In genomic region chr12:14696-15095, GRCh38 we compare ENCODE assay signal across 16 cellular contexts. TPM values are rescaled to one million over a fixed set of nuclear protein-coding genes. Genes with fewer than 3 reads are reported as not detected.
DNase-seq lines count a peak whose midpoint lies in the region; ATAC-seq and TF ChIP-seq lines count a peak whose summit lies in the region.
"Not testable (repeated sequence)": the region's sequence is repeated elsewhere in the genome, so short reads cannot be mapped to it uniquely, and the experiment has no call there.
"Had no signal": no experiment of that assay in that cellular context is flagged by ENCODE, and none has a peak within 500 bp of the region (broad histone marks: within the 10 kb centered on the region; RNA-seq: fewer than 3 reads in every experiment).

No MANE protein-coding gene starts in this region.

- H3K9me3 ChIP-seq in RWPE2 (ENCODE audit: severe bottlenecking); lung (ENCODE audit: control insufficient read depth in 2 of 2, insufficient read depth in 1 of 2, low read length in 1 of 2); skeletal muscle tissue (ENCODE audit: control insufficient read depth in 3 of 3, low read length in 3 of 3); testis; upper lobe of right lung: not testable (repeated sequence)

- H3K36me3 ChIP-seq in RWPE2 (ENCODE audit: low read depth); lung (ENCODE audit: control insufficient read depth in 2 of 2, insufficient read depth in 2 of 2, low read length in 2 of 2); skeletal muscle tissue (ENCODE audit: control insufficient read depth in 3 of 3, insufficient read depth in 3 of 3, low read length in 3 of 3); testis (ENCODE audit: low read depth, missing control alignments); upper lobe of right lung: not testable (repeated sequence)

- H3K27ac ChIP-seq in RWPE2 (ENCODE audit: poor library complexity, severe bottlenecking); lung (ENCODE audit: low read depth in 1 of 2, low read length in 1 of 2); testis; upper lobe of right lung: not testable (repeated sequence)
- H3K27ac ChIP-seq in skeletal muscle tissue (ENCODE audit: low read depth, low read length), result peak overlapping the region; percentile 65

- not testable (repeated sequence) for H3K27me3 ChIP-seq in RWPE2 (ENCODE audit: insufficient read depth, poor library complexity, severe bottlenecking); lung (ENCODE audit: control insufficient read depth, insufficient read depth); skeletal muscle tissue (ENCODE audit: control insufficient read depth in 3 of 3, insufficient read depth in 3 of 3, low read length in 3 of 3); testis; upper lobe of right lung

- not testable (repeated sequence) for H3K27ac Mint-ChIP-seq in activated CD4-positive, alpha-beta T cell treated with anti-CD3 and anti-CD28 coated beads, Interleukin-2, amount 10 ng/mL, durations not matched to agents 24 days and 14 days

- WGBS in lung, 2 donors, result 75 to 84% methylated on average over 11 of the region's 12 CpGs
- WGBS in testis, 2 donors, result 85% methylated on average over 8 of the region's 12 CpGs; no CpG with 5 or more reads in 1 of the 2 donors

- H3K9me3 Mint-ChIP-seq in activated CD4-positive, alpha-beta T cell treated with anti-CD3 and anti-CD28 coated beads, Interleukin-2, amount 10 ng/mL, durations not matched to agents 24 days and 14 days, result not testable (repeated sequence)

- not testable (repeated sequence) for TF ChIP-seq POLR2A in testis (IDR thresholded peaks at IDR 0.05)

- H3K27me3 Mint-ChIP-seq in activated CD4-positive, alpha-beta T cell treated with anti-CD3 and anti-CD28 coated beads, Interleukin-2, amount 10 ng/mL, durations not matched to agents 24 days and 14 days, result not testable (repeated sequence)

- not testable (repeated sequence) for TF ChIP-seq CTCF in RWPE2 (IDR thresholded peaks at IDR 0.05; ENCODE audit: poor library complexity, severe bottlenecking); lung (IDR thresholded peaks at IDR 0.05; ENCODE audit: control extremely low read depth, extremely low read depth); testis (IDR thresholded peaks at IDR 0.05); upper lobe of right lung (IDR thresholded peaks at IDR 0.05)

- DNase-seq in RWPE2 (ENCODE audit: low spot score) (peak; percentile 27), Right ventricle myocardium inferior (ENCODE audit: missing footprints) (peak; percentile 57), lung (ENCODE audit: low spot score) (peak; percentile 16), testis (peak; percentile 12), upper lobe of right lung (peak; percentile 61)
- peak; percentile 19 for DNase-seq in activated CD4-positive, alpha-beta T cell treated with anti-CD3 and anti-CD28 coated beads, Interleukin-2, amount 10 ng/mL, durations not matched to agents 24 days and 14 days
- peak; percentile 4 for DNase-seq in activated CD8-positive, alpha-beta memory T cell treated with anti-CD3 and anti-CD28 coated beads for 24 hours

- H3K4me1 Mint-ChIP-seq in activated CD4-positive, alpha-beta T cell treated with anti-CD3 and anti-CD28 coated beads, Interleukin-2, amount 10 ng/mL, durations not matched to agents 24 days and 14 days, result not testable (repeated sequence)

- not testable (repeated sequence) for H3K4me3 Mint-ChIP-seq in activated CD4-positive, alpha-beta T cell treated with anti-CD3 and anti-CD28 coated beads, Interleukin-2, amount 10 ng/mL, durations not matched to agents 24 days and 14 days

- H3K4me3 ChIP-seq in RWPE2 (ENCODE audit: severe bottlenecking); lung; skeletal muscle tissue (ENCODE audit: low read length in 3 of 3); testis; upper lobe of right lung: not testable (repeated sequence)

- intact Hi-C loops in activated CD4-positive, alpha-beta T cell treated with anti-CD3 and anti-CD28 coated beads, Interleukin-2, amount 10 ng/mL, durations not matched to agents 24 days and 14 days (cut with micrococcal nuclease); Right ventricle myocardium inferior (cut with DNase I); testis (cut with DNase I; ENCODE audit: low total_unique reads); upper lobe of right lung (cut with DNase I): not testable (repeated sequence)

- H3K9ac ChIP-seq in skeletal muscle tissue (ENCODE audit: low read depth in 1 of 3, low read length in 3 of 3), result not testable (repeated sequence)

- H3K36me3 Mint-ChIP-seq in activated CD4-positive, alpha-beta T cell treated with anti-CD3 and anti-CD28 coated beads, Interleukin-2, amount 10 ng/mL, durations not matched to agents 24 days and 14 days (ENCODE audit: low read depth), result not testable (repeated sequence)

- H3K4me1 ChIP-seq in RWPE2 (ENCODE audit: insufficient read depth, poor library complexity, severe bottlenecking); lung (ENCODE audit: control insufficient read depth in 2 of 2, insufficient read depth in 2 of 2, low read length in 2 of 2); testis; upper lobe of right lung: not testable (repeated sequence)
- peaks cover 7 to 19% (median 11%) of the 10 kb centered on the region in 3 donors for H3K4me1 ChIP-seq in skeletal muscle tissue (ENCODE audit: control insufficient read depth in 3 of 3, insufficient read depth in 3 of 3, low read length in 3 of 3)

- ATAC-seq in RWPE2 (ENCODE audit: low read depth); Right ventricle myocardium inferior; lung (ENCODE audit: insufficient read depth, low FRiP score); upper lobe of right lung: not testable (repeated sequence)

RNA-seq across cellular contexts. Expression of gene IQSEC3, which starts 51.9 kb away (rescaled TPM):
- 0.05 and 0.21 TPM in 2 replicates for total RNA-seq in activated CD4-positive, alpha-beta T cell treated with anti-CD3 and anti-CD28 coated beads, Interleukin-2, amount 10 ng/mL, durations not matched to agents 24 days and 14 days
- total RNA-seq in Right ventricle myocardium inferior (2.3 TPM), lung (1 to 10 TPM in 1 of 2 donors, under 1 TPM in 1; 0.51 to 7.5 TPM), skeletal muscle tissue (1.0 TPM), testis (10 to 100 TPM in 1 of 2 donors, 1 to 10 TPM in 1; 3.9 to 12.2 TPM), upper lobe of right lung (4.6 TPM)
- polyA plus RNA-seq in lung (1 to 10 TPM in 1 of 2 donors, under 1 TPM in 1; 0.29 to 2.5 TPM), testis (ENCODE audit: insufficient read depth, low read depth, low replicate concordance) (4.5 TPM)
- total RNA-seq: A172, A673, Calu3 had no signal
- polyA plus RNA-seq: A549; BJ; CD14-positive monocyte; CD4-positive, alpha-beta memory T cell; CD8-positive, alpha-beta memory T cell had no signal

Comparison
In these comparisons a context has a peak if more than half of its experiments do, and no peak if none do; other contexts are left out.
1. DNase-seq: peak in every context shown above with its lines; median percentile 61 in upper lobe of right lung; 57 in Right ventricle myocardium inferior; 27 in RWPE2; 19 in activated CD4-positive, alpha-beta T cell treated with anti-CD3 and anti-CD28 coated beads, Interleukin-2, amount 10 ng/mL, durations not matched to agents 24 days and 14 days; 16 in lung; 12 in testis; 4 in activated CD8-positive, alpha-beta memory T cell treated with anti-CD3 and anti-CD28 coated beads for 24 hours.